ENCODE assay signal across 1 cellular context in the genomic region with DNA sequence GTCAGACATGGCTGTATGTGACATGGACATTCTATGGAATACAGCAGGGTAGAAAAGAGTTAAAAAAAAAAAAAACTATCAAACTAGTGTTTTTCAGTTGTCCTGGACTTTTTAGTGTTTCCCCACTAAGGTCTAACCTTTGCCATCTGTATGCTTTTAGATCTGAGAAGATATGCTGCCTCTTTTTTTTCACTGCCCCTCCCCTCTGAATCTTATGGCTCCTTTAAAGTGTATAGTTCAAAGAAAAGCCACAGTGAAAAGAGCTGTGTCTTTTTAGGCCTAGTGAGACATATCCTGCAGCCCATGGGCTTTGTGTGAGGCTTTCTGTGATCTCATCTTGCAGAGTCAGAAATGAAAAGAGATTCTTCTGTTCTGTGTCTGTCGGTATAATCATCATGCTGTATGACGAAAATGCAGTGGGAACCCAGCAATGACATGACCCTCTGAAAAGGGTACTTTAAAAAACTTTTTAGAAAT.
TF ChIP-seq lines count a peak whose summit lies in the region.

No MANE protein-coding gene starts in this region.

TF ChIP-seq in HepG2, 621 proteins besides CTCF, POLR2A, EP300 and RAD21 (continued from another document and continues in another):
- TF ChIP-seq, protein P1, sequence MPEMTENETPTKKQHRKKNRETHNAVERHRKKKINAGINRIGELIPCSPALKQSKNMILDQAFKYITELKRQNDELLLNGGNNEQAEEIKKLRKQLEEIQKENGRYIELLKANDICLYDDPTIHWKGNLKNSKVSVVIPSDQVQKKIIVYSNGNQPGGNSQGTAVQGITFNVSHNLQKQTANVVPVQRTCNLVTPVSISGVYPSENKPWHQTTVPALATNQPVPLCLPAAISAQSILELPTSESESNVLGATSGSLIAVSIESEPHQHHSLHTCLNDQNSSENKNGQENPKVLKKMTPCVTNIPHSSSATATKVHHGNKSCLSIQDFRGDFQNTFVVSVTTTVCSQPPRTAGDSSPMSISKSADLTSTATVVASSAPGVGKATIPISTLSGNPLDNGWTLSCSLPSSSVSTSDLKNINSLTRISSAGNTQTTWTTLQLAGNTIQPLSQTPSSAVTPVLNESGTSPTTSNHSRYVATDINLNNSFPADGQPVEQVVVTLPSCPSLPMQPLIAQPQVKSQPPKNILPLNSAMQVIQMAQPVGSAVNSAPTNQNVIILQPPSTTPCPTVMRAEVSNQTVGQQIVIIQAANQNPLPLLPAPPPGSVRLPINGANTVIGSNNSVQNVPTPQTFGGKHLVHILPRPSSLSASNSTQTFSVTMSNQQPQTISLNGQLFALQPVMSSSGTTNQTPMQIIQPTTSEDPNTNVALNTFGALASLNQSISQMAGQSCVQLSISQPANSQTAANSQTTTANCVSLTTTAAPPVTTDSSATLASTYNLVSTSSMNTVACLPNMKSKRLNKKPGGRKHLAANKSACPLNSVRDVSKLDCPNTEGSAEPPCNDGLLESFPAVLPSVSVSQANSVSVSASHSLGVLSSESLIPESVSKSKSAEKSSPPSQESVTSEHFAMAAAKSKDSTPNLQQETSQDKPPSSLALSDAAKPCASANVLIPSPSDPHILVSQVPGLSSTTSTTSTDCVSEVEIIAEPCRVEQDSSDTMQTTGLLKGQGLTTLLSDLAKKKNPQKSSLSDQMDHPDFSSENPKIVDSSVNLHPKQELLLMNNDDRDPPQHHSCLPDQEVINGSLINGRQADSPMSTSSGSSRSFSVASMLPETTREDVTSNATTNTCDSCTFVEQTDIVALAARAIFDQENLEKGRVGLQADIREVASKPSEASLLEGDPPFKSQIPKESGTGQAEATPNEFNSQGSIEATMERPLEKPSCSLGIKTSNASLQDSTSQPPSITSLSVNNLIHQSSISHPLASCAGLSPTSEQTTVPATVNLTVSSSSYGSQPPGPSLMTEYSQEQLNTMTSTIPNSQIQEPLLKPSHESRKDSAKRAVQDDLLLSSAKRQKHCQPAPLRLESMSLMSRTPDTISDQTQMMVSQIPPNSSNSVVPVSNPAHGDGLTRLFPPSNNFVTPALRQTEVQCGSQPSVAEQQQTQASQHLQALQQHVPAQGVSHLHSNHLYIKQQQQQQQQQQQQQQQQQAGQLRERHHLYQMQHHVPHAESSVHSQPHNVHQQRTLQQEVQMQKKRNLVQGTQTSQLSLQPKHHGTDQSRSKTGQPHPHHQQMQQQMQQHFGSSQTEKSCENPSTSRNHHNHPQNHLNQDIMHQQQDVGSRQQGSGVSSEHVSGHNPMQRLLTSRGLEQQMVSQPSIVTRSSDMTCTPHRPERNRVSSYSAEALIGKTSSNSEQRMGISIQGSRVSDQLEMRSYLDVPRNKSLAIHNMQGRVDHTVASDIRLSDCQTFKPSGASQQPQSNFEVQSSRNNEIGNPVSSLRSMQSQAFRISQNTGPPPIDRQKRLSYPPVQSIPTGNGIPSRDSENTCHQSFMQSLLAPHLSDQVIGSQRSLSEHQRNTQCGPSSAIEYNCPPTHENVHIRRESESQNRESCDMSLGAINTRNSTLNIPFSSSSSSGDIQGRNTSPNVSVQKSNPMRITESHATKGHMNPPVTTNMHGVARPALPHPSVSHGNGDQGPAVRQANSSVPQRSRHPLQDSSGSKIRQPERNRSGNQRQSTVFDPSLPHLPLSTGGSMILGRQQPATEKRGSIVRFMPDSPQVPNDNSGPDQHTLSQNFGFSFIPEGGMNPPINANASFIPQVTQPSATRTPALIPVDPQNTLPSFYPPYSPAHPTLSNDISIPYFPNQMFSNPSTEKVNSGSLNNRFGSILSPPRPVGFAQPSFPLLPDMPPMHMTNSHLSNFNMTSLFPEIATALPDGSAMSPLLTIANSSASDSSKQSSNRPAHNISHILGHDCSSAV (CRISPR knock-in tag; IDR thresholded peaks at IDR 0.05; ENCODE audit: borderline replicate concordance): no peak
- TF ChIP-seq NFAT5 (CRISPR knock-in tag; IDR thresholded peaks at IDR 0.05) (no peak), LRRFIP1 (CRISPR knock-in tag; conservative IDR thresholded peaks at IDR 0.05) (no peak), HNF1A (IDR thresholded peaks at IDR 0.05; ENCODE audit: low read depth) (peak; percentile 89), HNF1A (CRISPR knock-in tag; IDR thresholded peaks at IDR 0.05; ENCODE audit: borderline replicate concordance) (peak; percentile 94), ZNF253 (CRISPR knock-in tag; IDR thresholded peaks at IDR 0.05; ENCODE audit: borderline replicate concordance) (no peak), EZH2 (conservative IDR thresholded peaks at IDR 0.05; ENCODE audit: low read depth, low read length) (no peak), ZNF282 (IDR thresholded peaks at IDR 0.05; ENCODE audit: partially characterized antibody) (no peak), NBN (conservative IDR thresholded peaks at IDR 0.05) (no peak), ZNF484 (CRISPR knock-in tag; IDR thresholded peaks at IDR 0.05; ENCODE audit: borderline replicate concordance, low read depth) (no peak), PTBP1 (IDR thresholded peaks at IDR 0.05; ENCODE audit: low read depth, low read length, poor library complexity, severe bottlenecking) (no peak), ZNF367 (CRISPR knock-in tag; IDR thresholded peaks at IDR 0.05; ENCODE audit: borderline replicate concordance) (no peak), ZNF18 (CRISPR knock-in tag; IDR thresholded peaks at IDR 0.05; ENCODE audit: insufficient replicate concordance) (no peak), ZNF589 (CRISPR knock-in tag; conservative IDR thresholded peaks at IDR 0.05) (no peak), HOXD1 (CRISPR knock-in tag; IDR thresholded peaks at IDR 0.05) (no peak), SOX6 (IDR thresholded peaks at IDR 0.05) (no peak), SOX6 (CRISPR knock-in tag; IDR thresholded peaks at IDR 0.05) (peak; percentile 90), ZNF652 (CRISPR knock-in tag; IDR thresholded peaks at IDR 0.05; ENCODE audit: borderline replicate concordance, low read depth) (peak; percentile 99), ZNF570 (CRISPR knock-in tag; IDR thresholded peaks at IDR 0.05; ENCODE audit: borderline replicate concordance) (no peak)
- TF ChIP-seq, protein P2, sequence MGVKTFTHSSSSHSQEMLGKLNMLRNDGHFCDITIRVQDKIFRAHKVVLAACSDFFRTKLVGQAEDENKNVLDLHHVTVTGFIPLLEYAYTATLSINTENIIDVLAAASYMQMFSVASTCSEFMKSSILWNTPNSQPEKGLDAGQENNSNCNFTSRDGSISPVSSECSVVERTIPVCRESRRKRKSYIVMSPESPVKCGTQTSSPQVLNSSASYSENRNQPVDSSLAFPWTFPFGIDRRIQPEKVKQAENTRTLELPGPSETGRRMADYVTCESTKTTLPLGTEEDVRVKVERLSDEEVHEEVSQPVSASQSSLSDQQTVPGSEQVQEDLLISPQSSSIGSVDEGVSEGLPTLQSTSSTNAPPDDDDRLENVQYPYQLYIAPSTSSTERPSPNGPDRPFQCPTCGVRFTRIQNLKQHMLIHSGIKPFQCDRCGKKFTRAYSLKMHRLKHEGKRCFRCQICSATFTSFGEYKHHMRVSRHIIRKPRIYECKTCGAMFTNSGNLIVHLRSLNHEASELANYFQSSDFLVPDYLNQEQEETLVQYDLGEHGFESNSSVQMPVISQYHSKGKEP (CRISPR knock-in tag; IDR thresholded peaks at IDR 0.05): no peak
- TF ChIP-seq, protein P3, sequence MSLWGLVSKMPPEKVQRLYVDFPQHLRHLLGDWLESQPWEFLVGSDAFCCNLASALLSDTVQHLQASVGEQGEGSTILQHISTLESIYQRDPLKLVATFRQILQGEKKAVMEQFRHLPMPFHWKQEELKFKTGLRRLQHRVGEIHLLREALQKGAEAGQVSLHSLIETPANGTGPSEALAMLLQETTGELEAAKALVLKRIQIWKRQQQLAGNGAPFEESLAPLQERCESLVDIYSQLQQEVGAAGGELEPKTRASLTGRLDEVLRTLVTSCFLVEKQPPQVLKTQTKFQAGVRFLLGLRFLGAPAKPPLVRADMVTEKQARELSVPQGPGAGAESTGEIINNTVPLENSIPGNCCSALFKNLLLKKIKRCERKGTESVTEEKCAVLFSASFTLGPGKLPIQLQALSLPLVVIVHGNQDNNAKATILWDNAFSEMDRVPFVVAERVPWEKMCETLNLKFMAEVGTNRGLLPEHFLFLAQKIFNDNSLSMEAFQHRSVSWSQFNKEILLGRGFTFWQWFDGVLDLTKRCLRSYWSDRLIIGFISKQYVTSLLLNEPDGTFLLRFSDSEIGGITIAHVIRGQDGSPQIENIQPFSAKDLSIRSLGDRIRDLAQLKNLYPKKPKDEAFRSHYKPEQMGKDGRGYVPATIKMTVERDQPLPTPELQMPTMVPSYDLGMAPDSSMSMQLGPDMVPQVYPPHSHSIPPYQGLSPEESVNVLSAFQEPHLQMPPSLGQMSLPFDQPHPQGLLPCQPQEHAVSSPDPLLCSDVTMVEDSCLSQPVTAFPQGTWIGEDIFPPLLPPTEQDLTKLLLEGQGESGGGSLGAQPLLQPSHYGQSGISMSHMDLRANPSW (CRISPR knock-in tag; IDR thresholded peaks at IDR 0.05; ENCODE audit: borderline replicate concordance): 0 out of 2 replicates have a peak, but pooled peaks have one; percentile 86
